In genomic region chr1:81664341-81664740, GRCh38 we compare ENCODE assay signal across 20 cellular contexts.
DNase-seq lines count a peak whose midpoint lies in the region; ATAC-seq and TF ChIP-seq lines count a peak whose summit lies in the region.
"Had no signal": no experiment of that assay in that cellular context is flagged by ENCODE, and none has a peak within 500 bp of the region (broad histone marks: within the 10 kb centered on the region; RNA-seq: fewer than 3 reads in every experiment).

No MANE protein-coding gene starts in this region.

- 23 to 28% (median 24%) methylated on average over 1 of the region's 1 CpG for WGBS in psoas muscle, 3 donors

- no peaks in the 10 kb centered on the region for H3K36me3 ChIP-seq in osteoblast (ENCODE audit: insufficient read depth, low read length)
- no peaks in the 10 kb centered on the region for H3K36me3 ChIP-seq in psoas muscle (ENCODE audit: insufficient read depth in 1 of 2, low read depth in 1 of 2)
- H3K36me3 ChIP-seq: colonic mucosa, MG63, sigmoid colon, uterus had no signal

- H4K20me1 ChIP-seq in osteoblast (ENCODE audit: insufficient read depth, low read length) = no peaks in the 10 kb centered on the region

- intact Hi-C loops in psoas muscle (cut with DNase I) = no loop called here

- H3K27ac ChIP-seq in osteoblast (ENCODE audit: low read depth, low read length) = no peak overlapping the region
- no peak overlapping the region for H3K27ac ChIP-seq in psoas muscle
- H3K27ac ChIP-seq: colonic mucosa, sigmoid colon, uterus had no signal

- no peaks in the 10 kb centered on the region for H3K79me2 ChIP-seq in osteoblast (ENCODE audit: insufficient read depth, low read length)

- H3K4me2 ChIP-seq in osteoblast (ENCODE audit: insufficient read depth, low read length) = peak overlapping the region; percentile 16

- H3K9me3 ChIP-seq in osteoblast (ENCODE audit: low read depth, low read length) (no peaks in the 10 kb centered on the region), psoas muscle (no peaks in the 10 kb centered on the region)
- H3K9me3 ChIP-seq: colonic mucosa, MG63, sigmoid colon, uterus had no signal

- H3K4me1 ChIP-seq in osteoblast (ENCODE audit: insufficient read depth, low read length) (peaks cover 17% of the 10 kb centered on the region), psoas muscle (no peaks in the 10 kb centered on the region)
- H3K4me1 ChIP-seq: colonic mucosa, sigmoid colon, uterus had no signal

- no peak for TF ChIP-seq CTCF in osteoblast (IDR thresholded peaks at IDR 0.05; ENCODE audit: extremely low read depth, low read depth, low read length)
- no peak for TF ChIP-seq CTCF in psoas muscle (IDR thresholded peaks at IDR 0.05)

- ATAC-seq in SK-N-SH treated with all-trans-retinoic acid at 6 μM for 48 hours (peak; percentile 67), GM21423 (IDR thresholded peaks at IDR 0.05; ENCODE audit: unreplicated experiment) (no peak), psoas muscle (no peak)
- ATAC-seq: activated T-helper 17 cell treated with anti-CD3 and anti-CD28 coated beads, Interleukin-2, amount 50 U/mL, for 72 hours; Panc1 had no signal

- H3K27me3 ChIP-seq in osteoblast (ENCODE audit: insufficient read depth, low read length) (no peaks in the 10 kb centered on the region), psoas muscle (ENCODE audit: insufficient read depth in 3 of 3, low read length in 2 of 3) (peaks cover 0 to 3% (median 0%) of the 10 kb centered on the region in 3 donors)
- H3K27me3 ChIP-seq: colonic mucosa, MG63, sigmoid colon, uterus had no signal

- peak; percentile 83 for DNase-seq in EH (ENCODE audit: low read depth)
- peak; percentile 78 for DNase-seq in fibroblast of gingiva (ENCODE audit: low read depth)
- DNase-seq in osteoblast (ENCODE audit: insufficient read length, low spot score, missing footprints) = peak; percentile 46
- DNase-seq in psoas muscle = no peak
- DNase-seq in glomerular visceral epithelial cell (ENCODE audit: extremely low spot score) = no peak
- no peak for DNase-seq in A172 (ENCODE audit: low spot score)
- DNase-seq: activated CD4-positive, alpha-beta T cell treated with anti-CD3 and anti-CD28 coated beads for 48 hours; activated naive CD8-positive, alpha-beta T cell treated with anti-CD3 and anti-CD28 coated beads for 36 hours; colonic mucosa; DMS79 treated with DMSO at 0.1 percent for 48 hours; immature natural killer cell; MG63; NCI-H1417 treated with DMSO at 0.1 percent for 48 hours; NCI-H446 treated with DMSO at 0.1 percent for 48 hours; sigmoid colon; uterus had no signal

- H3K4me3 ChIP-seq in osteoblast (ENCODE audit: insufficient read depth, low read length) = no peak overlapping the region
- H3K4me3 ChIP-seq in psoas muscle = no peak overlapping the region
- H3K4me3 ChIP-seq: colonic mucosa, MG63, sigmoid colon, uterus had no signal

- no peak overlapping the region for H2AFZ ChIP-seq in osteoblast (ENCODE audit: low read length)

TF ChIP-seq in SK-N-SH treated with all-trans-retinoic acid at 6 μM for 48 hours, 23 proteins besides CTCF, POLR2A, EP300 and RAD21:
- TF ChIP-seq SNAI2 (CRISPR knock-in tag; IDR thresholded peaks at IDR 0.05) (no peak), TCF4 (CRISPR knock-in tag; IDR thresholded peaks at IDR 0.05; ENCODE audit: borderline replicate concordance) (no peak), CSRNP3 (CRISPR knock-in tag; IDR thresholded peaks at IDR 0.05) (no peak), OSR1 (CRISPR knock-in tag; IDR thresholded peaks at IDR 0.05) (no peak), ZNF565 (CRISPR knock-in tag; conservative IDR thresholded peaks at IDR 0.05; ENCODE audit: low read depth) (no peak), CSDC2 (CRISPR knock-in tag; IDR thresholded peaks at IDR 0.05) (no peak), TSHZ2 (CRISPR knock-in tag; IDR thresholded peaks at IDR 0.05) (no peak), PPARA (CRISPR knock-in tag; IDR thresholded peaks at IDR 0.05; ENCODE audit: borderline replicate concordance) (no peak), ARNTL (CRISPR knock-in tag; IDR thresholded peaks at IDR 0.05; ENCODE audit: borderline replicate concordance, low read depth) (no peak), BACH2 (CRISPR knock-in tag; IDR thresholded peaks at IDR 0.05; ENCODE audit: borderline replicate concordance) (no peak), ZNF8 (CRISPR knock-in tag; IDR thresholded peaks at IDR 0.05) (no peak), ZNF70 (CRISPR knock-in tag; IDR thresholded peaks at IDR 0.05) (no peak), RARB (CRISPR knock-in tag; IDR thresholded peaks at IDR 0.05) (no peak), GLIS3 (CRISPR knock-in tag; IDR thresholded peaks at IDR 0.05) (no peak), TOX (CRISPR knock-in tag; IDR thresholded peaks at IDR 0.05; ENCODE audit: borderline replicate concordance) (no peak), PATZ1 (CRISPR knock-in tag; IDR thresholded peaks at IDR 0.05; ENCODE audit: borderline replicate concordance) (no peak)

Comparison
In these comparisons a context has a peak if more than half of its experiments do, and no peak if none do; other contexts are left out.
1. DNase-seq: peak in EH (single experiment), fibroblast of gingiva (single experiment) and osteoblast (single experiment); none in psoas muscle (0 of 2), glomerular visceral epithelial cell (single experiment) and A172 (single experiment).